In genomic region chr6:149471801-149472200, GRCh38 we compare ENCODE assay signal across 13 cellular contexts. TPM values are rescaled to one million over a fixed set of nuclear protein-coding genes. Genes with fewer than 3 reads are reported as not detected.
DNase-seq lines count a peak whose midpoint lies in the region; ATAC-seq and TF ChIP-seq lines count a peak whose summit lies in the region.
"Had no signal": no experiment of that assay in that cellular context is flagged by ENCODE, and none has a peak within 500 bp of the region (broad histone marks: within the 10 kb centered on the region; RNA-seq: fewer than 3 reads in every experiment).

No MANE protein-coding gene starts in this region.

- H3K79me2 ChIP-seq in OCI-LY3 (ENCODE audit: low read length) (peaks cover 95% of the 10 kb centered on the region), mammary epithelial cell (ENCODE audit: insufficient read depth, low read length) (no peaks in the 10 kb centered on the region)

- peak overlapping the region; percentile 98 for H3K27ac ChIP-seq in OCI-LY3 (ENCODE audit: low read length)
- H3K27ac ChIP-seq in thyroid gland: peak overlapping the region in 2 of 3 donors; percentile 55 to 75
- H3K27ac ChIP-seq in mammary epithelial cell (ENCODE audit: insufficient read depth, low read depth, low read length): no peak overlapping the region
- H3K27ac ChIP-seq: left ventricle myocardium inferior had no signal

- H3K27me3 Mint-ChIP-seq in activated naive CD4-positive, alpha-beta T cell treated with anti-CD3 and anti-CD28 coated beads, Interleukin-2, amount 50 U/mL, for 24 hours: no peaks in the 10 kb centered on the region

- TF ChIP-seq CTCF in OCI-LY3 (IDR thresholded peaks at IDR 0.05; ENCODE audit: low read depth, low read length) (no peak), thyroid gland (IDR thresholded peaks at IDR 0.05) (no peak), mammary epithelial cell (conservative IDR thresholded peaks at IDR 0.05 in 1 of 2, IDR thresholded peaks at IDR 0.05 in 1 of 2; ENCODE audit: extremely low read depth in 1 of 2, insufficient read depth in 1 of 2, low read depth in 1 of 2, low read length in 2 of 2) (no peak)

- H3K4me1 ChIP-seq in OCI-LY3 (ENCODE audit: low read length) (peaks cover 94% of the 10 kb centered on the region), thyroid gland (peaks cover 16 to 35% of the 10 kb centered on the region in 2 donors), mammary epithelial cell (ENCODE audit: insufficient read depth, low read length) (no peaks in the 10 kb centered on the region)

- H2AFZ ChIP-seq in OCI-LY3 (ENCODE audit: low read depth, low read length) (no peak overlapping the region), mammary epithelial cell (ENCODE audit: low read depth, low read length) (no peak overlapping the region)

- peaks cover 4% of the 10 kb centered on the region for H3K36me3 Mint-ChIP-seq in activated naive CD4-positive, alpha-beta T cell treated with anti-CD3 and anti-CD28 coated beads, Interleukin-2, amount 50 U/mL, for 24 hours

- dilution Hi-C loops in mammary epithelial cell (cut with HindIII; ENCODE audit: low sequenced_read_pairs): no loop called here

- no peaks in the 10 kb centered on the region for H3K9me3 Mint-ChIP-seq in activated naive CD4-positive, alpha-beta T cell treated with anti-CD3 and anti-CD28 coated beads, Interleukin-2, amount 50 U/mL, for 24 hours

- ATAC-seq in HG02759 (IDR thresholded peaks at IDR 0.05; ENCODE audit: unreplicated experiment) (peak; percentile 28), GM19023 (IDR thresholded peaks at IDR 0.05; ENCODE audit: unreplicated experiment) (no peak)
- ATAC-seq: Right ventricle myocardium inferior had no signal

- 70 to 77% methylated on average over 3 of the region's 3 CpGs for WGBS in thyroid gland, 2 donors
- 81% methylated on average over 3 of the region's 3 CpGs for WGBS in mammary epithelial cell (ENCODE audit: low coverage, missing lambda C conversion rate)

- no TSS peak for BruUV-seq in mammary epithelial cell (replicated peaks; lab: Mats Ljungman, UMichigan)

- H3K27me3 ChIP-seq in OCI-LY3 (ENCODE audit: low read depth, low read length) (no peaks in the 10 kb centered on the region), thyroid gland (no peaks in the 10 kb centered on the region), mammary epithelial cell (ENCODE audit: insufficient read depth, low read length) (no peaks in the 10 kb centered on the region)

- H4K20me1 ChIP-seq in OCI-LY3 (ENCODE audit: insufficient read depth, low read length): peaks cover 37% of the 10 kb centered on the region
- no peaks in the 10 kb centered on the region for H4K20me1 ChIP-seq in mammary epithelial cell (ENCODE audit: insufficient read depth, low read length)

- H3K4me1 Mint-ChIP-seq in activated naive CD4-positive, alpha-beta T cell treated with anti-CD3 and anti-CD28 coated beads, Interleukin-2, amount 50 U/mL, for 24 hours: peaks cover 57% of the 10 kb centered on the region

- H3K4me2 ChIP-seq in OCI-LY3 (ENCODE audit: low read length): peak overlapping the region; percentile 91
- H3K4me2 ChIP-seq in mammary epithelial cell (ENCODE audit: insufficient read depth, low read depth, low read length): no peak overlapping the region

- H3K36me3 ChIP-seq in OCI-LY3 (replicated peaks; ENCODE audit: low read depth, low read length) (peaks cover 32% of the 10 kb centered on the region), thyroid gland (no peaks in the 10 kb centered on the region), mammary epithelial cell (ENCODE audit: insufficient read depth, low read length) (no peaks in the 10 kb centered on the region)
- H3K36me3 ChIP-seq: left ventricle myocardium inferior had no signal

- H3K9ac ChIP-seq in OCI-LY3 (ENCODE audit: low read length): peak overlapping the region; percentile 61
- no peak overlapping the region for H3K9ac ChIP-seq in mammary epithelial cell (ENCODE audit: insufficient read depth, low read length)

- no peak for TF ChIP-seq POLR2A in thyroid gland (IDR thresholded peaks at IDR 0.05)

- intact Hi-C loops in thyroid gland (cut with DNase I) (no loop called here), mammary epithelial cell (cut with micrococcal nuclease) (no loop called here)

- DNase-seq in activated naive CD4-positive, alpha-beta T cell (lab: John Stamatoyannopoulos, UW): no peak
- DNase-seq in thyroid gland (peak; percentile 28 to 33), mammary epithelial cell (no peak)
- no peak for DNase-seq in activated CD8-positive, alpha-beta memory T cell treated with anti-CD3 and anti-CD28 coated beads, Interleukin-2, amount 50 U/mL, for 48 hours
- DNase-seq: left ventricle myocardium inferior, NCI-H345, nucleus accumbens had no signal

- peaks cover 5% of the 10 kb centered on the region; the same call in 1 of the 2 replicates for H3K9me3 ChIP-seq in OCI-LY3 (ENCODE audit: insufficient read depth, low read length)
- H3K9me3 ChIP-seq in thyroid gland: no peaks in the 10 kb centered on the region
- H3K9me3 ChIP-seq in mammary epithelial cell (replicated peaks; ENCODE audit: insufficient read depth, low read length): no peaks in the 10 kb centered on the region
- H3K9me3 ChIP-seq: left ventricle myocardium inferior had no signal

- peak overlapping the region; percentile 65 for H3K27ac Mint-ChIP-seq in activated naive CD4-positive, alpha-beta T cell treated with anti-CD3 and anti-CD28 coated beads, Interleukin-2, amount 50 U/mL, for 24 hours

- in situ Hi-C loops in mammary epithelial cell (cut with MboI; ENCODE audit: low sequenced_read_pairs in 2 of 2): no loop called here

- no peak overlapping the region for H3K4me3 Mint-ChIP-seq in activated naive CD4-positive, alpha-beta T cell treated with anti-CD3 and anti-CD28 coated beads, Interleukin-2, amount 50 U/mL, for 24 hours

- H3K4me3 ChIP-seq in OCI-LY3 (ENCODE audit: low read length) (peak overlapping the region; percentile 61; the same call in 1 of the 2 replicates), thyroid gland (replicated peaks in 1 of 3) (no peak overlapping the region), mammary epithelial cell (replicated peaks in 1 of 3; ENCODE audit: insufficient read depth in 1 of 3, low read depth in 2 of 3, low read length in 3 of 3) (no peak overlapping the region)
- H3K4me3 ChIP-seq: left ventricle myocardium inferior had no signal

- CTCF ChIA-PET in mammary epithelial cell (lab: Charles Lee; ENCODE audit: low non-redundant PET): no interaction called here

RNA-seq across cellular contexts. Expression of gene ZC3H12D, which starts 13.0 kb away (rescaled TPM):
- total RNA-seq in thyroid gland (1 to 10 TPM in 2 of 4 donors, under 1 TPM in 2; 0.78 to 1.4 (median 0.99) TPM), mammary epithelial cell (under 1 TPM; 0.16 to 0.17 TPM)
- polyA plus RNA-seq in mammary epithelial cell: 0.01 TPM
- not detected for polyA minus RNA-seq in mammary epithelial cell
- total RNA-seq: glomerular endothelial cell had no signal

Comparison
In these comparisons a context has a peak if more than half of its experiments do, and no peak if none do; other contexts are left out.
1. DNase-seq: peak in thyroid gland (2 of 2); none in activated naive CD4-positive, alpha-beta T cell (0 of 4), mammary epithelial cell (single experiment) and activated CD8-positive, alpha-beta memory T cell treated with anti-CD3 and anti-CD28 coated beads, Interleukin-2, amount 50 U/mL, for 48 hours (single experiment).